Comparison of ENCODE assay signal across 3 cellular contexts in the genomic region with DNA sequence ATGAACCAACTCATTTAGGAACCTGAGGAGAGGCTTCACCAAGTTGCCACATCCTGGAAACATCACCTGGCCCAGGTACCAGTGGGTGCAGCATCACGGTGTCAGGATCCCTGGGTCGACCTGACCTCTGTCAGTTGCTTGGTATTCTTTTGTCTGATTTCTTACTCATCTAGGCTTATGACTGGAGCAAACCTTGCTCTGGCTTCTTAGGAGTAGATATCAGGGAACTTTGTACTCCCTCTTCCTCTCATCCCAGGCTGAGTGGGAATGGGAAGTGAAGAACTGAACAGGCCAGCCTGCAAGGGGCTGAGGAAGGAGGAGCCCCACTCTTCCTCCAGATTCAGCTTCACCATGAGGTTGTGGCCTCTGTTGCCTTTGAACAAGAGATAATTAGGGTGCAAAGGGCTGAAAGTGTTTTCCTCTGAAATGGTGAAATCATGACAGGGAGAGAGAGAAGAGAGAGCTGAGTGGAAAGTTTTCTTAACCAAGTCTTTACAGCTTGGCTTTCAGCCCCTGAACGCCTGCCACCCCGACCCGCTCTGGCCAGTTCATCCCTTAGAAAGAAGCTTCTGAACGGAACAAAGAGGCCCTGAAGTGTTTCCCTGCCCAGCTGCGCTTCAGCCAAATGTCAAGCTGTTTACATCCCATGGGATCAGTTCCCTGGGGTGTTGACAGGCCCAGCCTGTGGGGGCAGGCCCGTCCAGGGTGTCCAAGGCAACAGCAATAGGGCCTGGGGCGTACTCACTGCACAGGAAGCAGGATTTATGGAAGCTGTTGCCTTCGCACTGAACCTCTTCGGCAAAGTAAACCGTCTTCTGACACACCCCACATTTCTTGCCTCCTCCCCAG.
TF ChIP-seq lines count a peak whose summit lies in the region.

No MANE protein-coding gene starts in this region.

TF ChIP-seq in SK-N-SH, 30 proteins besides CTCF, POLR2A, EP300 and RAD21 (continued from another document and continues in another):
- TF ChIP-seq PBX3 (IDR thresholded peaks at IDR 0.05) (no peak), FOXM1 (IDR thresholded peaks at IDR 0.05; ENCODE audit: low read depth) (no peak), REST (IDR thresholded peaks at IDR 0.05; ENCODE audit: low read depth, low read length) (no peak), POLR2AphosphoS5 (IDR thresholded peaks at IDR 0.05; ENCODE audit: low read depth, low read length) (no peak), RCOR1 (IDR thresholded peaks at IDR 0.05; ENCODE audit: low read length) (no peak), SIN3A (IDR thresholded peaks at IDR 0.05; ENCODE audit: borderline replicate concordance, low read depth, low read length) (no peak), MAX (IDR thresholded peaks at IDR 0.05; ENCODE audit: low read depth) (no peak), FOXJ3 (CRISPR knock-in tag; IDR thresholded peaks at IDR 0.05) (no peak), TEAD4 (IDR thresholded peaks at IDR 0.05; ENCODE audit: borderline replicate concordance, insufficient read depth) (no peak), USF1 (IDR thresholded peaks at IDR 0.05; ENCODE audit: borderline replicate concordance, low read depth) (no peak)

TF ChIP-seq in SK-N-SH treated with all-trans-retinoic acid at 6 μM for 48 hours, 23 proteins besides CTCF, POLR2A, EP300 and RAD21 (continued from another document):
- no peak for TF ChIP-seq TSHZ2 (CRISPR knock-in tag; IDR thresholded peaks at IDR 0.05)
- TF ChIP-seq SNAI2 (CRISPR knock-in tag; IDR thresholded peaks at IDR 0.05), result no peak
TF ChIP-seq in SK-N-SH treated with all-trans-retinoic acid at 6 μM for 48 hours: peak in this region for 0.

TF ChIP-seq in WTC11, 78 proteins besides CTCF, POLR2A, EP300 and RAD21 (continued from another document):
- TF ChIP-seq, protein P1, sequence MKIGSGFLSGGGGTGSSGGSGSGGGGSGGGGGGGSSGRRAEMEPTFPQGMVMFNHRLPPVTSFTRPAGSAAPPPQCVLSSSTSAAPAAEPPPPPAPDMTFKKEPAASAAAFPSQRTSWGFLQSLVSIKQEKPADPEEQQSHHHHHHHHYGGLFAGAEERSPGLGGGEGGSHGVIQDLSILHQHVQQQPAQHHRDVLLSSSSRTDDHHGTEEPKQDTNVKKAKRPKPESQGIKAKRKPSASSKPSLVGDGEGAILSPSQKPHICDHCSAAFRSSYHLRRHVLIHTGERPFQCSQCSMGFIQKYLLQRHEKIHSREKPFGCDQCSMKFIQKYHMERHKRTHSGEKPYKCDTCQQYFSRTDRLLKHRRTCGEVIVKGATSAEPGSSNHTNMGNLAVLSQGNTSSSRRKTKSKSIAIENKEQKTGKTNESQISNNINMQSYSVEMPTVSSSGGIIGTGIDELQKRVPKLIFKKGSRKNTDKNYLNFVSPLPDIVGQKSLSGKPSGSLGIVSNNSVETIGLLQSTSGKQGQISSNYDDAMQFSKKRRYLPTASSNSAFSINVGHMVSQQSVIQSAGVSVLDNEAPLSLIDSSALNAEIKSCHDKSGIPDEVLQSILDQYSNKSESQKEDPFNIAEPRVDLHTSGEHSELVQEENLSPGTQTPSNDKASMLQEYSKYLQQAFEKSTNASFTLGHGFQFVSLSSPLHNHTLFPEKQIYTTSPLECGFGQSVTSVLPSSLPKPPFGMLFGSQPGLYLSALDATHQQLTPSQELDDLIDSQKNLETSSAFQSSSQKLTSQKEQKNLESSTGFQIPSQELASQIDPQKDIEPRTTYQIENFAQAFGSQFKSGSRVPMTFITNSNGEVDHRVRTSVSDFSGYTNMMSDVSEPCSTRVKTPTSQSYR (CRISPR knock-in tag; IDR thresholded peaks at IDR 0.05), result no peak
- no peak for TF ChIP-seq ZNF512 (CRISPR knock-in tag; IDR thresholded peaks at IDR 0.05; ENCODE audit: borderline replicate concordance)
- no peak for TF ChIP-seq EMX1 (CRISPR knock-in tag; IDR thresholded peaks at IDR 0.05)
- no peak for TF ChIP-seq ZNF232 (CRISPR knock-in tag; IDR thresholded peaks at IDR 0.05)
- no peak for TF ChIP-seq ESRRA (CRISPR knock-in tag; IDR thresholded peaks at IDR 0.05; ENCODE audit: borderline replicate concordance)
- TF ChIP-seq, protein P2, sequence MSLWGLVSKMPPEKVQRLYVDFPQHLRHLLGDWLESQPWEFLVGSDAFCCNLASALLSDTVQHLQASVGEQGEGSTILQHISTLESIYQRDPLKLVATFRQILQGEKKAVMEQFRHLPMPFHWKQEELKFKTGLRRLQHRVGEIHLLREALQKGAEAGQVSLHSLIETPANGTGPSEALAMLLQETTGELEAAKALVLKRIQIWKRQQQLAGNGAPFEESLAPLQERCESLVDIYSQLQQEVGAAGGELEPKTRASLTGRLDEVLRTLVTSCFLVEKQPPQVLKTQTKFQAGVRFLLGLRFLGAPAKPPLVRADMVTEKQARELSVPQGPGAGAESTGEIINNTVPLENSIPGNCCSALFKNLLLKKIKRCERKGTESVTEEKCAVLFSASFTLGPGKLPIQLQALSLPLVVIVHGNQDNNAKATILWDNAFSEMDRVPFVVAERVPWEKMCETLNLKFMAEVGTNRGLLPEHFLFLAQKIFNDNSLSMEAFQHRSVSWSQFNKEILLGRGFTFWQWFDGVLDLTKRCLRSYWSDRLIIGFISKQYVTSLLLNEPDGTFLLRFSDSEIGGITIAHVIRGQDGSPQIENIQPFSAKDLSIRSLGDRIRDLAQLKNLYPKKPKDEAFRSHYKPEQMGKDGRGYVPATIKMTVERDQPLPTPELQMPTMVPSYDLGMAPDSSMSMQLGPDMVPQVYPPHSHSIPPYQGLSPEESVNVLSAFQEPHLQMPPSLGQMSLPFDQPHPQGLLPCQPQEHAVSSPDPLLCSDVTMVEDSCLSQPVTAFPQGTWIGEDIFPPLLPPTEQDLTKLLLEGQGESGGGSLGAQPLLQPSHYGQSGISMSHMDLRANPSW (CRISPR knock-in tag; conservative IDR thresholded peaks at IDR 0.05; ENCODE audit: low read depth), result no peak
- TF ChIP-seq MAX (CRISPR knock-in tag; IDR thresholded peaks at IDR 0.05), result no peak
- no peak for TF ChIP-seq ATF3 (CRISPR knock-in tag; conservative IDR thresholded peaks at IDR 0.05)
- no peak for TF ChIP-seq ZNF423 (CRISPR knock-in tag; IDR thresholded peaks at IDR 0.05)
- no peak for TF ChIP-seq ELF4 (CRISPR knock-in tag; IDR thresholded peaks at IDR 0.05; ENCODE audit: low read depth)
- no peak for TF ChIP-seq AR (CRISPR knock-in tag; IDR thresholded peaks at IDR 0.05)
- TF ChIP-seq GRHL2 (CRISPR knock-in tag; IDR thresholded peaks at IDR 0.05; ENCODE audit: insufficient replicate concordance, severe bottlenecking), result no peak
- no peak for TF ChIP-seq ARID4B (CRISPR knock-in tag; IDR thresholded peaks at IDR 0.05; ENCODE audit: borderline replicate concordance)
